ENCODE assay signal across 10 cellular contexts in the genomic region with DNA sequence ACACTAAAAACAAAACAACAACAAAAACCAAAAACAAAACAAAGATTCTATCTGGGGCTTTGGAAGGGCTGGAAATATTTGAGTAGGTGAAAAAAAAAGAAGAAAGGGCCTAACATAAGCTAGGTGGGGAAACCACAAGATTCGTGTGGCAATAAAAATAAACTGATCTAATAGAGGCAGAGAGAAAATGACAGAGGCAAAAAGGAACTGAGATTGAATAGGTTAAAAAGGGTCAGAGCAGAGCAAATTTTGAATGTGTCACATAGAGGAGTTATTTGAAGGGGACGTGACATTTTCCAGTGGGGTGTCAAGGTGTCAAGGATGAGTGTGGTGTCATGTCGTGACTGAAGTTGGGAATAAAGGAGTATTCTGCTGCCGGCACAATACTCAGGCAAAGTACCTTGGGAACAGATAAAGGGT.
DNase-seq lines count a peak whose midpoint lies in the region; ATAC-seq lines count a peak whose summit lies in the region.
"Had no signal": no experiment of that assay in that cellular context is flagged by ENCODE, and none has a peak within 500 bp of the region (broad histone marks: within the 10 kb centered on the region; RNA-seq: fewer than 3 reads in every experiment).

No MANE protein-coding gene starts in this region.

- intact Hi-C loops in sciatic nerve (cut with DNase I), result no loop called here

- H3K36me3 Mint-ChIP-seq in stimulated activated memory B cell treated with anti-CD40 and anti-IgM and Interleukin-4, amounts not matched to agents 10 μg/mL and 1 μg/mL and 100 μg/mL, for 72 hours, result peaks cover 5% of the 10 kb centered on the region
- H3K36me3 Mint-ChIP-seq: activated naive CD4-positive, alpha-beta T cell treated with anti-CD3 and anti-CD28 coated beads, Interleukin-2, amount 10 ng/mL, durations not matched to agents 7 days and 5 days had no signal

- H3K9me3 ChIP-seq in MG63, result no peaks in the 10 kb centered on the region

- H3K27ac Mint-ChIP-seq in stimulated activated memory B cell treated with anti-CD40 and anti-IgM and Interleukin-4, amounts not matched to agents 10 μg/mL and 1 μg/mL and 100 μg/mL, for 72 hours, result peak overlapping the region; percentile 55
- H3K27ac Mint-ChIP-seq: activated naive CD4-positive, alpha-beta T cell treated with anti-CD3 and anti-CD28 coated beads, Interleukin-2, amount 10 ng/mL, durations not matched to agents 7 days and 5 days had no signal

- no peak overlapping the region for H3K4me3 ChIP-seq in MG63

- H3K4me1 Mint-ChIP-seq in stimulated activated memory B cell treated with anti-CD40 and anti-IgM and Interleukin-4, amounts not matched to agents 10 μg/mL and 1 μg/mL and 100 μg/mL, for 72 hours, result peaks cover 56% of the 10 kb centered on the region
- H3K4me1 Mint-ChIP-seq: activated naive CD4-positive, alpha-beta T cell treated with anti-CD3 and anti-CD28 coated beads, Interleukin-2, amount 10 ng/mL, durations not matched to agents 7 days and 5 days had no signal

- peak; percentile 76 for ATAC-seq in GM18909 (IDR thresholded peaks at IDR 0.05; ENCODE audit: poor library complexity, unreplicated experiment)
- ATAC-seq in GM21737 (IDR thresholded peaks at IDR 0.05; ENCODE audit: unreplicated experiment), result peak; percentile 62
- ATAC-seq in HG03280 (IDR thresholded peaks at IDR 0.05; ENCODE audit: unreplicated experiment), result peak; percentile 55
- peak; percentile 82 for ATAC-seq in stimulated activated memory B cell treated with anti-CD40 and anti-IgM and Interleukin-4, amounts not matched to agents 10 μg/mL and 1 μg/mL and 100 μg/mL, for 72 hours
- ATAC-seq in sciatic nerve, result no peak

- peak overlapping the region; percentile 1 for H3K4me3 Mint-ChIP-seq in stimulated activated memory B cell treated with anti-CD40 and anti-IgM and Interleukin-4, amounts not matched to agents 10 μg/mL and 1 μg/mL and 100 μg/mL, for 72 hours
- H3K4me3 Mint-ChIP-seq: activated naive CD4-positive, alpha-beta T cell treated with anti-CD3 and anti-CD28 coated beads, Interleukin-2, amount 10 ng/mL, durations not matched to agents 7 days and 5 days had no signal

- no peaks in the 10 kb centered on the region for H3K27me3 ChIP-seq in MG63

- peaks cover 9% of the 10 kb centered on the region for H3K9me3 Mint-ChIP-seq in stimulated activated memory B cell treated with anti-CD40 and anti-IgM and Interleukin-4, amounts not matched to agents 10 μg/mL and 1 μg/mL and 100 μg/mL, for 72 hours
- H3K9me3 Mint-ChIP-seq: activated naive CD4-positive, alpha-beta T cell treated with anti-CD3 and anti-CD28 coated beads, Interleukin-2, amount 10 ng/mL, durations not matched to agents 7 days and 5 days had no signal

- H3K27me3 Mint-ChIP-seq in stimulated activated memory B cell treated with anti-CD40 and anti-IgM and Interleukin-4, amounts not matched to agents 10 μg/mL and 1 μg/mL and 100 μg/mL, for 72 hours, result no peaks in the 10 kb centered on the region

- DNase-seq in sciatic nerve (ENCODE audit: low spot score) (no peak), NCI-H1105 (lab: John Stamatoyannopoulos, UW) (no peak), MG63 (no peak)
- DNase-seq: activated CD4-positive, alpha-beta T cell treated with anti-CD3 and anti-CD28 coated beads for 48 hours; activated naive CD4-positive, alpha-beta T cell treated with anti-CD3 and anti-CD28 coated beads, Interleukin-2, amount 10 ng/mL, durations not matched to agents 7 days and 5 days; Kasumi-1 had no signal

- no peaks in the 10 kb centered on the region for H3K36me3 ChIP-seq in MG63
